Comparison of ENCODE assay signal across 10 cellular contexts in genomic region chr16:51152691-51153261, GRCh38. TPM values are rescaled to one million over a fixed set of nuclear protein-coding genes. Genes with fewer than 3 reads are reported as not detected.
DNase-seq lines count a peak whose midpoint lies in the region; ATAC-seq and TF ChIP-seq lines count a peak whose summit lies in the region.
"Had no signal": no experiment of that assay in that cellular context is flagged by ENCODE, and none has a peak within 500 bp of the region (broad histone marks: within the 10 kb centered on the region; RNA-seq: fewer than 3 reads in every experiment).

No MANE protein-coding gene starts in this region.

- H3K36me3 Mint-ChIP-seq in MCF 10A (ENCODE audit: insufficient read depth, unreplicated experiment): no peaks in the 10 kb centered on the region

- 0% methylated on average over 51 of the region's 51 CpGs for WGBS in ectodermal cell, 2 experiments
- 2% methylated on average over 39 to 51 of the region's 51 CpGs for WGBS in aorta, 2 donors

- H3K4me3 Mint-ChIP-seq in MCF 10A (ENCODE audit: unreplicated experiment): no peak overlapping the region

- CTCF ChIA-PET in MCF 10A (lab: Yijun Ruan, JAX): interaction anchor here (0.5 to 0.7 kb wide), 2 partner anchors 188 to 209 kb away, joined by 3 read pairs; no protein-coding TSS in a partner anchor

- POLR2A ChIA-PET in MCF 10A (lab: Yijun Ruan, JAX): no interaction called here

- H3K4me3 ChIP-seq in breast epithelium (peak overlapping the region; percentile 29 to 72 (median 52)), ectodermal cell (ENCODE audit: insufficient read depth, low read depth, low read length) (peak overlapping the region; percentile 87), mucosa of descending colon (no peak overlapping the region), aorta (ENCODE audit: low read length in 2 of 2) (peak overlapping the region; percentile 23 to 82)

- peaks cover 9% of the 10 kb centered on the region for H3K9me3 Mint-ChIP-seq in MCF 10A (ENCODE audit: unreplicated experiment)

- H3K27me3 ChIP-seq in breast epithelium: peaks cover 0 to 80% of the 10 kb centered on the region in 2 donors
- H3K27me3 ChIP-seq in ectodermal cell (ENCODE audit: control insufficient read depth, insufficient read depth, low read length, poor library complexity, severe bottlenecking): peaks cover 39% of the 10 kb centered on the region
- peaks cover 0 to 3% of the 10 kb centered on the region in 2 donors for H3K27me3 ChIP-seq in aorta (ENCODE audit: control insufficient read depth in 1 of 2, insufficient read depth in 2 of 2, low read length in 1 of 2)

- H3K36me3 ChIP-seq in breast epithelium: no peaks in the 10 kb centered on the region
- H3K36me3 ChIP-seq in ectodermal cell (ENCODE audit: control insufficient read depth, insufficient read depth, low read length): no peaks in the 10 kb centered on the region
- no peaks in the 10 kb centered on the region for H3K36me3 ChIP-seq in mucosa of descending colon (ENCODE audit: low read depth)
- H3K36me3 ChIP-seq in aorta (ENCODE audit: control insufficient read depth in 1 of 2, insufficient read depth in 2 of 2, low read length in 1 of 2): no peaks in the 10 kb centered on the region

- peak overlapping the region; percentile 17 to 76 for H3K27ac ChIP-seq in breast epithelium
- peak overlapping the region; percentile 94 for H3K27ac ChIP-seq in ectodermal cell (ENCODE audit: insufficient read depth, low read depth, low read length, poor library complexity, severe bottlenecking)
- H3K27ac ChIP-seq in aorta (ENCODE audit: low read depth in 1 of 2, low read length in 2 of 2): no peak overlapping the region

- no peak for DNase-seq in breast epithelium (ENCODE audit: low spot score in 2 of 2)
- no peak for DNase-seq in MCF 10A (ENCODE audit: unreplicated experiment)
- DNase-seq in mucosa of descending colon: no peak
- no peak for DNase-seq in aorta
- no peak for DNase-seq in NCI-H2107 (lab: John Stamatoyannopoulos, UW)
- DNase-seq: DND-41 had no signal

- TF ChIP-seq CTCF in breast epithelium (IDR thresholded peaks at IDR 0.05): no peak
- TF ChIP-seq CTCF in MCF 10A (IDR thresholded peaks at IDR 0.05; ENCODE audit: unreplicated experiment): no peak
- TF ChIP-seq CTCF in mucosa of descending colon (IDR thresholded peaks at IDR 0.05): no peak

- intact Hi-C loops in breast epithelium (cut with DNase I; ENCODE audit: low total_unique reads) (no loop called here), MCF 10A (cut with micrococcal nuclease) (no loop called here), mucosa of descending colon (cut with DNase I, micrococcal nuclease) (no loop called here), aorta (cut with DNase I) (no loop called here)

- H3K4me1 ChIP-seq in breast epithelium (peaks cover 0 to 5% of the 10 kb centered on the region in 2 donors), ectodermal cell (ENCODE audit: control insufficient read depth, insufficient read depth, low read length) (peaks cover 16% of the 10 kb centered on the region), mucosa of descending colon (ENCODE audit: low read depth) (no peaks in the 10 kb centered on the region), aorta (ENCODE audit: control insufficient read depth in 1 of 2, insufficient read depth in 2 of 2, low read length in 2 of 2) (no peaks in the 10 kb centered on the region)

- peaks cover 18% of the 10 kb centered on the region for H3K4me1 Mint-ChIP-seq in MCF 10A (ENCODE audit: insufficient read depth, unreplicated experiment)

- TF ChIP-seq POLR2A in breast epithelium (IDR thresholded peaks at IDR 0.05): no peak

- H3K27me3 Mint-ChIP-seq in MCF 10A (ENCODE audit: insufficient read depth, unreplicated experiment): no peaks in the 10 kb centered on the region

- H3K27ac Mint-ChIP-seq in MCF 10A (ENCODE audit: low read depth, unreplicated experiment): no peak overlapping the region

- ATAC-seq in mucosa of descending colon: peak; percentile 5
- ATAC-seq in aorta (ENCODE audit: low FRiP score): no peak
- ATAC-seq in HG03280 (IDR thresholded peaks at IDR 0.05; ENCODE audit: unreplicated experiment): no peak
- no peak for ATAC-seq in GM19351 (IDR thresholded peaks at IDR 0.05; ENCODE audit: unreplicated experiment)

- no TSS peak for BruUV-seq in MCF 10A (replicated peaks; lab: Mats Ljungman, UMichigan)

- H3K9me3 ChIP-seq in breast epithelium (no peaks in the 10 kb centered on the region), ectodermal cell (ENCODE audit: control insufficient read depth, low read length) (no peaks in the 10 kb centered on the region), mucosa of descending colon (no peaks in the 10 kb centered on the region), aorta (ENCODE audit: control insufficient read depth, low read length) (no peaks in the 10 kb centered on the region)

RNA-seq across cellular contexts. Expression of gene SALL1, which starts 1.7 kb away (rescaled TPM):
- total RNA-seq in breast epithelium (under 1 TPM; 0.15 to 0.33 (median 0.32) TPM), MCF 10A (2022) (not detected in 2 replicates), mucosa of descending colon (1 to 10 TPM; 1.5 to 2.6 (median 1.7) TPM), aorta (not detected)
- 89.0 TPM for polyA plus RNA-seq in ectodermal cell (2013, experiment 1 of 4)
- polyA plus RNA-seq in ectodermal cell (2013, experiment 2 of 4): 98.4 TPM
- polyA plus RNA-seq in ectodermal cell (2013, experiment 3 of 4): 75.6 TPM
- 79.9 TPM for polyA plus RNA-seq in ectodermal cell (2013, experiment 4 of 4)
- not detected for polyA plus RNA-seq in aorta
- total RNA-seq: dermis microvascular lymphatic vessel endothelial cell had no signal

Comparison
In these comparisons a context has a peak if more than half of its experiments do, and no peak if none do; other contexts are left out.
1. H3K27ac ChIP-seq: peak in breast epithelium (2 of 2) and ectodermal cell (single experiment); none in aorta (0 of 2).